Comparison of ENCODE assay signal across 16 cellular contexts in genomic region chr9:91190062-91190461, GRCh38.
DNase-seq lines count a peak whose midpoint lies in the region; ATAC-seq and TF ChIP-seq lines count a peak whose summit lies in the region.
"Had no signal": no experiment of that assay in that cellular context is flagged by ENCODE, and none has a peak within 500 bp of the region (broad histone marks: within the 10 kb centered on the region; RNA-seq: fewer than 3 reads in every experiment).

No MANE protein-coding gene starts in this region.

- no peak for ATAC-seq in stimulated activated effector memory CD8-positive, alpha-beta T cell treated with anti-CD3 and anti-CD28 coated beads, Interleukin-12 subunit alpha, Interleukin-12 subunit beta, amount 100 ng/mL, for 72 hours
- ATAC-seq in mucosa of descending colon = no peak
- ATAC-seq: K562 had no signal

- H3K4me3 Mint-ChIP-seq in T-helper 2 cell treated with Interferon-gamma antibody and Interleukin-4, amounts not matched to agents 5 μg/mL and 100 μg/mL, for 36 hours = no peak overlapping the region
- no peak overlapping the region for H3K4me3 Mint-ChIP-seq in activated naive CD4-positive, alpha-beta T cell treated with anti-CD3 and anti-CD28 coated beads, Interleukin-2, amount 50 U/mL, for 24 hours
- H3K4me3 Mint-ChIP-seq in stimulated activated effector memory CD8-positive, alpha-beta T cell treated with anti-CD3 and anti-CD28 coated beads, Interleukin-12 subunit alpha, Interleukin-12 subunit beta, amount 100 ng/mL, for 72 hours = no peak overlapping the region
- H3K4me3 Mint-ChIP-seq: CD14-positive monocyte had no signal

- no peak for DNase-seq in T-helper 2 cell treated with Interferon-gamma antibody and Interleukin-4, amounts not matched to agents 5 μg/mL and 100 μg/mL, for 36 hours (ENCODE audit: low spot score)
- DNase-seq in T-helper 2 cell = no peak
- no peak for DNase-seq in activated naive CD4-positive, alpha-beta T cell treated with anti-CD3 and anti-CD28 coated beads, Interleukin-2, amount 50 U/mL, for 16 hours
- DNase-seq in coronary artery (ENCODE audit: low spot score) = peak; percentile 31
- peak in 1 of 2 donors; percentile 46 for DNase-seq in stimulated activated effector memory CD8-positive, alpha-beta T cell treated with anti-CD3 and anti-CD28 coated beads, Interleukin-12 subunit alpha, Interleukin-12 subunit beta, amount 100 ng/mL, for 72 hours (ENCODE audit: low spot score in 2 of 2)
- DNase-seq in mucosa of descending colon = no peak
- no peak for DNase-seq in T1000 (lab: John Stamatoyannopoulos, UW)
- DNase-seq: AML-193, DMS79, NCI-H1694 treated with DMSO at 0.1 percent for 48 hours, NCI-H510A, NCI-H748 treated with DMSO at 0.1 percent for 48 hours had no signal

- H3K36me3 Mint-ChIP-seq in T-helper 2 cell treated with Interferon-gamma antibody and Interleukin-4, amounts not matched to agents 5 μg/mL and 100 μg/mL, for 36 hours (ENCODE audit: low read depth) = peaks cover 23% of the 10 kb centered on the region
- H3K36me3 Mint-ChIP-seq in activated naive CD4-positive, alpha-beta T cell treated with anti-CD3 and anti-CD28 coated beads, Interleukin-2, amount 50 U/mL, for 24 hours = peaks cover 4% of the 10 kb centered on the region
- H3K36me3 Mint-ChIP-seq in stimulated activated effector memory CD8-positive, alpha-beta T cell treated with anti-CD3 and anti-CD28 coated beads, Interleukin-12 subunit alpha, Interleukin-12 subunit beta, amount 100 ng/mL, for 72 hours = peaks cover 23% of the 10 kb centered on the region

- intact Hi-C loops in mucosa of descending colon (cut with DNase I, micrococcal nuclease) = loop anchor here in 1 of 2 donors (10.0 kb wide), 1 partner anchor 235 kb away; the partner anchor contains the start of gene NFIL3

- H3K9me3 Mint-ChIP-seq in T-helper 2 cell treated with Interferon-gamma antibody and Interleukin-4, amounts not matched to agents 5 μg/mL and 100 μg/mL, for 36 hours = peaks cover 18% of the 10 kb centered on the region
- peaks cover 6% of the 10 kb centered on the region for H3K9me3 Mint-ChIP-seq in activated naive CD4-positive, alpha-beta T cell treated with anti-CD3 and anti-CD28 coated beads, Interleukin-2, amount 50 U/mL, for 24 hours
- peaks cover 6% of the 10 kb centered on the region for H3K9me3 Mint-ChIP-seq in stimulated activated effector memory CD8-positive, alpha-beta T cell treated with anti-CD3 and anti-CD28 coated beads, Interleukin-12 subunit alpha, Interleukin-12 subunit beta, amount 100 ng/mL, for 72 hours

- H3K27ac Mint-ChIP-seq in T-helper 2 cell treated with Interferon-gamma antibody and Interleukin-4, amounts not matched to agents 5 μg/mL and 100 μg/mL, for 36 hours = peak overlapping the region; percentile 71
- peak overlapping the region; percentile 33 for H3K27ac Mint-ChIP-seq in activated naive CD4-positive, alpha-beta T cell treated with anti-CD3 and anti-CD28 coated beads, Interleukin-2, amount 50 U/mL, for 24 hours
- H3K27ac Mint-ChIP-seq in stimulated activated effector memory CD8-positive, alpha-beta T cell treated with anti-CD3 and anti-CD28 coated beads, Interleukin-12 subunit alpha, Interleukin-12 subunit beta, amount 100 ng/mL, for 72 hours = peak overlapping the region; percentile 100

- TF ChIP-seq CTCF in coronary artery (IDR thresholded peaks at IDR 0.05) (no peak), mucosa of descending colon (IDR thresholded peaks at IDR 0.05) (no peak)

- H3K4me1 ChIP-seq in mucosa of descending colon (ENCODE audit: low read depth) = peaks cover 26% of the 10 kb centered on the region

- H3K9me3 ChIP-seq in mucosa of descending colon = no peaks in the 10 kb centered on the region

- H3K27me3 Mint-ChIP-seq in T-helper 2 cell treated with Interferon-gamma antibody and Interleukin-4, amounts not matched to agents 5 μg/mL and 100 μg/mL, for 36 hours (ENCODE audit: low read depth) = no peaks in the 10 kb centered on the region
- no peaks in the 10 kb centered on the region for H3K27me3 Mint-ChIP-seq in activated naive CD4-positive, alpha-beta T cell treated with anti-CD3 and anti-CD28 coated beads, Interleukin-2, amount 50 U/mL, for 24 hours

- peaks cover 69% of the 10 kb centered on the region for H3K4me1 Mint-ChIP-seq in T-helper 2 cell treated with Interferon-gamma antibody and Interleukin-4, amounts not matched to agents 5 μg/mL and 100 μg/mL, for 36 hours (ENCODE audit: low read depth)
- H3K4me1 Mint-ChIP-seq in activated naive CD4-positive, alpha-beta T cell treated with anti-CD3 and anti-CD28 coated beads, Interleukin-2, amount 50 U/mL, for 24 hours = peaks cover 36% of the 10 kb centered on the region
- H3K4me1 Mint-ChIP-seq in stimulated activated effector memory CD8-positive, alpha-beta T cell treated with anti-CD3 and anti-CD28 coated beads, Interleukin-12 subunit alpha, Interleukin-12 subunit beta, amount 100 ng/mL, for 72 hours = peaks cover 71% of the 10 kb centered on the region

- H3K4me3 ChIP-seq in coronary artery (no peak overlapping the region), mucosa of descending colon (no peak overlapping the region)
- H3K4me3 ChIP-seq: K562 had no signal

- no peak overlapping the region for H3K27ac ChIP-seq in coronary artery
- H3K27ac ChIP-seq: 22Rv1 had no signal

- H3K36me3 ChIP-seq in mucosa of descending colon (ENCODE audit: low read depth) = no peaks in the 10 kb centered on the region

Comparison
In these comparisons a context has a peak if more than half of its experiments do, and no peak if none do; other contexts are left out.
1. H3K27ac Mint-ChIP-seq: peak in every context shown above with its lines; median percentile 100 in stimulated activated effector memory CD8-positive, alpha-beta T cell treated with anti-CD3 and anti-CD28 coated beads, Interleukin-12 subunit alpha, Interleukin-12 subunit beta, amount 100 ng/mL, for 72 hours; 71 in T-helper 2 cell treated with Interferon-gamma antibody and Interleukin-4, amounts not matched to agents 5 μg/mL and 100 μg/mL, for 36 hours; 33 in activated naive CD4-positive, alpha-beta T cell treated with anti-CD3 and anti-CD28 coated beads, Interleukin-2, amount 50 U/mL, for 24 hours.